19 cellular contexts compared by ENCODE assay signal in the genomic region with DNA sequence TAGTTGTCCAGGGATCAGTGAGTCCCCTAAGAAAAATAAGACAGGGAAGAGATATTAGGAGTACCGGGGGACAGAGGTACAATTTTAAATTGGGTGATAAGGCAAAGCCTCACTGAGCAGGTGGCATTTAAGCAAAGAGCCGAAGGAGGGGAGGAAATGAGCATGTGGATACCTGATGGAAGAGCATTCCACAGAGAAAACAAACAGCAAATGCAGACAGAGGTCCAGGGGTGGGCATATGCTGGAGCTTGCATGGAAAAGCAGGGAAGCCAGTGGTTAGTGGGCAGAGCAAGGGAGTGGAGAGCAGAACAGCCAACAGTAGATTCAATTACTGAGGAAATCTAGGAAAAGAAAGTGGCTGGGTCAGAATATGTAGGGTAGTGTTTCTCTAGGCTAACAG. TPM values are rescaled to one million over a fixed set of nuclear protein-coding genes. Genes with fewer than 3 reads are reported as not detected.
DNase-seq lines count a peak whose midpoint lies in the region; ATAC-seq and TF ChIP-seq lines count a peak whose summit lies in the region.
"Had no signal": no experiment of that assay in that cellular context is flagged by ENCODE, and none has a peak within 500 bp of the region (broad histone marks: within the 10 kb centered on the region; RNA-seq: fewer than 3 reads in every experiment).

No MANE protein-coding gene starts in this region.

- H3K4me3 ChIP-seq in HEK293 (ENCODE audit: low read depth, low read length) (no peak overlapping the region), trophoblast cell (ENCODE audit: low read depth, low read length) (no peak overlapping the region)
- H3K4me3 ChIP-seq: BLaER1 had no signal

- H3K4ac ChIP-seq in trophoblast cell (ENCODE audit: low read depth, low read length): no peak overlapping the region

- H3K4me2 ChIP-seq in trophoblast cell (ENCODE audit: low read length): no peak overlapping the region
- H3K4me2 ChIP-seq: BLaER1 had no signal

- no peak overlapping the region for H4K91ac ChIP-seq in trophoblast cell (ENCODE audit: low read depth, low read length)

- H3K36me3 ChIP-seq in HEK293 (ENCODE audit: control insufficient read depth in 2 of 2, insufficient read depth in 1 of 2, low read length in 2 of 2): no peaks in the 10 kb centered on the region
- no peaks in the 10 kb centered on the region for H3K36me3 ChIP-seq in trophoblast cell (ENCODE audit: control insufficient read depth in 1 of 2, insufficient read depth in 2 of 2, low read length in 2 of 2)
- H3K36me3 ChIP-seq: BE2C, BLaER1 had no signal

- no peak for TF ChIP-seq CTCF in HEK293 (tag by site-specific recombination; IDR thresholded peaks at IDR 0.05)

- H3K9me3 ChIP-seq in HEK293 (ENCODE audit: control insufficient read depth, insufficient read depth, low read depth, low read length) (no peaks in the 10 kb centered on the region), trophoblast cell (ENCODE audit: insufficient read depth, low read depth, low read length) (no peaks in the 10 kb centered on the region)
- H3K9me3 ChIP-seq: BE2C, BLaER1 had no signal

- H3K27me3 ChIP-seq in trophoblast cell (ENCODE audit: insufficient read depth, low read length): no peaks in the 10 kb centered on the region
- H3K27me3 ChIP-seq: BE2C, BLaER1 had no signal

- H2AK5ac ChIP-seq in trophoblast cell (ENCODE audit: low read length): no peak overlapping the region

- CTCF ChIA-PET in HEK293 (lab: Yijun Ruan, JAX): no interaction called here

- peak overlapping the region; percentile 19 for H3K9ac ChIP-seq in trophoblast cell (ENCODE audit: low read length)
- H3K9ac ChIP-seq: BLaER1 had no signal

- H3K27ac ChIP-seq in HEK293 (ENCODE audit: extremely low read depth, low read depth, low read length) (no peak overlapping the region), trophoblast cell (ENCODE audit: low read depth, low read length) (no peak overlapping the region)
- H3K27ac ChIP-seq: BLaER1 had no signal

- H3K79me2 ChIP-seq in trophoblast cell (ENCODE audit: control insufficient read depth, insufficient read depth, low read length, poor library complexity): no peaks in the 10 kb centered on the region

- H3K4me1 ChIP-seq in HEK293 (ENCODE audit: control insufficient read depth, insufficient read depth, low read length): no peaks in the 10 kb centered on the region
- H3K4me1 ChIP-seq in trophoblast cell (ENCODE audit: control insufficient read depth in 1 of 2, insufficient read depth in 2 of 2, low read length in 2 of 2): no peaks in the 10 kb centered on the region
- H3K4me1 ChIP-seq: BE2C, BLaER1 had no signal

- H2BK120ac ChIP-seq in trophoblast cell (ENCODE audit: insufficient read depth, low read length, poor library complexity): no peak overlapping the region

- ATAC-seq in GM21786 (IDR thresholded peaks at IDR 0.05; ENCODE audit: unreplicated experiment) (no peak), GM21515 (IDR thresholded peaks at IDR 0.05; ENCODE audit: unreplicated experiment) (no peak)

- no peak overlapping the region for H3K23ac ChIP-seq in trophoblast cell (ENCODE audit: low read length)

- no peak overlapping the region for H3K18ac ChIP-seq in trophoblast cell (ENCODE audit: low read length)

- WGBS in trophoblast cell (ENCODE audit: extremely low coverage, insufficient coverage, insufficient read length): no CpG with 5 or more reads among the region's 2 CpGs

- no peak overlapping the region for H2BK5ac ChIP-seq in trophoblast cell (ENCODE audit: low read depth, low read length, poor library complexity)

- POLR2A ChIA-PET in HEK293 (lab: Yijun Ruan, JAX): no interaction called here

- DNase-seq in NCI-H69 (lab: John Stamatoyannopoulos, UW) (peak; percentile 65), left kidney (ENCODE audit: low read depth, low spot score) (peak; percentile 52), trophoblast cell (no peak), DMS 273 treated with DMSO at 0.1 percent for 48 hours (lab: John Stamatoyannopoulos, UW) (no peak)
- no peak for DNase-seq in activated effector memory CD4-positive, alpha-beta T cell treated with anti-CD3 and anti-CD28 coated beads, Interleukin-2, amount 50 U/mL, for 16 hours
- DNase-seq: 8988T; ACHN; BE2C; C1 segment of cervical spinal cord; CD4-positive, alpha-beta memory T cell; CD4-positive, CD25-positive, alpha-beta regulatory T cell; CD8-positive, alpha-beta memory T cell; COR-L47; DMS79 treated with DMSO at 0.1 percent for 48 hours; GF-D8 had no signal

- no peaks in the 10 kb centered on the region for H3K79me1 ChIP-seq in trophoblast cell (ENCODE audit: low read length)

- no peak overlapping the region for H4K8ac ChIP-seq in trophoblast cell (ENCODE audit: low read depth, low read length)

- H4K12ac ChIP-seq in trophoblast cell (ENCODE audit: low read depth, low read length): no peak overlapping the region

- H3K14ac ChIP-seq in trophoblast cell (ENCODE audit: low read length): no peak overlapping the region

- no peak overlapping the region for H2BK12ac ChIP-seq in trophoblast cell (ENCODE audit: low read length)

- no peak overlapping the region for H2AFZ ChIP-seq in trophoblast cell (ENCODE audit: insufficient read depth, low read length, poor library complexity)

TF ChIP-seq in HEK293, 187 proteins besides CTCF, POLR2A, EP300 and RAD21:
- TF ChIP-seq ZNF114 (tag by site-specific recombination; IDR thresholded peaks at IDR 0.05) (no peak), ZNF341 (tag by site-specific recombination; IDR thresholded peaks at IDR 0.05; ENCODE audit: low read depth) (peak; percentile 61)

RNA-seq across cellular contexts. Expression of gene PTPN12, which starts 17.4 kb away (rescaled TPM):
- polyA plus RNA-seq in trophoblast cell (2013): 105 and 109 TPM in 2 replicates

Comparison
In these comparisons a context has a peak if more than half of its experiments do, and no peak if none do; other contexts are left out.
1. DNase-seq: peak in NCI-H69 (single experiment) and left kidney (single experiment); none in trophoblast cell (0 of 2), DMS 273 treated with DMSO at 0.1 percent for 48 hours (single experiment) and activated effector memory CD4-positive, alpha-beta T cell treated with anti-CD3 and anti-CD28 coated beads, Interleukin-2, amount 50 U/mL, for 16 hours (single experiment).